ENCODE assay signal across 20 cellular contexts in the genomic region with DNA sequence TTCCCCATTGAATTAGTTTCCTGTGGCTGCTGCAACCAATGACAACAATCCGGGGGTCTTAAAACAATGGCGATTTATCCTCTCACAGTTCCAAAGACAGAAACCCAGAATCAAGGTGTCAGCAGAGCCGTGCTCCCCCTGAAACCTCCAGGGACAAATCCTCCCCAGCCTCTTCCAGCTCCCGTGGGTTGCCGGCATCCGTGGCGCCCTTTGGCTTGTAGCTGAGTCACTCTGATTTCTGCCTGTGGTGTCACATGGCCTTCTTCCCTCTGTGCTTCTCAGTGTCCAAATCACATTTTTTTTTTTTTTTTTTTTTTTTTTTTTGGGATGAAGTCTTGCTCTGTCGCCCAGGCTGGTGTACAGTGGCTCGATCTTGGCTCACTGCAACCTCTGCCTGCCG.
DNase-seq lines count a peak whose midpoint lies in the region; ATAC-seq lines count a peak whose summit lies in the region.
"Had no signal": no experiment of that assay in that cellular context is flagged by ENCODE, and none has a peak within 500 bp of the region (broad histone marks: within the 10 kb centered on the region; RNA-seq: fewer than 3 reads in every experiment).

No MANE protein-coding gene starts in this region.

- ATAC-seq in HG02885 (IDR thresholded peaks at IDR 0.05; ENCODE audit: poor library complexity, unreplicated experiment): no peak
- ATAC-seq: stimulated activated effector memory CD8-positive, alpha-beta T cell treated with anti-CD3 and anti-CD28 coated beads, Interleukin-12 subunit alpha, Interleukin-12 subunit beta, amount 100 ng/mL, for 72 hours had no signal

- no peak overlapping the region for H3K4me3 Mint-ChIP-seq in activated naive CD4-positive, alpha-beta T cell treated with anti-CD3 and anti-CD28 coated beads, Interleukin-2, amount 10 ng/mL, durations not matched to agents 7 days and 5 days
- H3K4me3 Mint-ChIP-seq: activated naive CD8-positive, alpha-beta T cell; brain; CD4-positive, CD25-positive, alpha-beta regulatory T cell; stimulated activated effector memory CD8-positive, alpha-beta T cell treated with anti-CD3 and anti-CD28 coated beads, Interleukin-12 subunit alpha, Interleukin-12 subunit beta, amount 100 ng/mL, for 72 hours had no signal

- CTCF ChIA-PET in activated naive CD4-positive, alpha-beta T cell treated with anti-CD3 and anti-CD28 coated beads, Interleukin-2, amount 10 ng/mL, durations not matched to agents 7 days and 5 days (lab: Charles Lee): no interaction called here

- no peaks in the 10 kb centered on the region for H3K9me3 Mint-ChIP-seq in activated naive CD4-positive, alpha-beta T cell treated with anti-CD3 and anti-CD28 coated beads, Interleukin-2, amount 10 ng/mL, durations not matched to agents 7 days and 5 days
- H3K9me3 Mint-ChIP-seq: stimulated activated effector memory CD8-positive, alpha-beta T cell treated with anti-CD3 and anti-CD28 coated beads, Interleukin-12 subunit alpha, Interleukin-12 subunit beta, amount 100 ng/mL, for 72 hours had no signal

- H3K9ac ChIP-seq in adipocyte (ENCODE audit: low read length): peak overlapping the region; percentile 8

- no peaks in the 10 kb centered on the region for H3K27me3 Mint-ChIP-seq in activated naive CD4-positive, alpha-beta T cell treated with anti-CD3 and anti-CD28 coated beads, Interleukin-2, amount 10 ng/mL, durations not matched to agents 7 days and 5 days
- H3K27me3 Mint-ChIP-seq: activated naive CD8-positive, alpha-beta T cell; brain; CD4-positive, CD25-positive, alpha-beta regulatory T cell had no signal

- H3K36me3 Mint-ChIP-seq in activated naive CD4-positive, alpha-beta T cell treated with anti-CD3 and anti-CD28 coated beads, Interleukin-2, amount 10 ng/mL, durations not matched to agents 7 days and 5 days: no peaks in the 10 kb centered on the region
- H3K36me3 Mint-ChIP-seq: stimulated activated effector memory CD8-positive, alpha-beta T cell treated with anti-CD3 and anti-CD28 coated beads, Interleukin-12 subunit alpha, Interleukin-12 subunit beta, amount 100 ng/mL, for 72 hours had no signal

- H3K4me3 ChIP-seq in adipocyte (ENCODE audit: low read length): no peak overlapping the region
- H3K4me3 ChIP-seq: coronary artery, MG63, SJCRH30 had no signal

- no peaks in the 10 kb centered on the region for H3K36me3 ChIP-seq in adipocyte (ENCODE audit: control insufficient read depth, insufficient read depth, low read length, severe bottlenecking)
- H3K36me3 ChIP-seq: MG63, SJCRH30 had no signal

- DNase-seq in ACHN (peak; percentile 26), H4 (ENCODE audit: low spot score) (peak; percentile 70), adipocyte (ENCODE audit: low read depth) (peak; percentile 35), foreskin melanocyte (peak; percentile 48), HuH-7.5 (ENCODE audit: low spot score) (no peak), activated gamma-delta T cell (lab: John Stamatoyannopoulos, UW) (no peak)
- no peak for DNase-seq in activated naive CD4-positive, alpha-beta T cell treated with anti-CD3 and anti-CD28 coated beads, Interleukin-2, amount 10 ng/mL, durations not matched to agents 7 days and 5 days
- DNase-seq: activated T-cell treated with anti-CD3 and anti-CD28 coated beads, Interleukin-2, amount 50 U/mL, for 48 hours; CD4-positive, CD25-positive, alpha-beta regulatory T cell; MG63; NCI-H1694; NCI-H82; retina; SJCRH30; T-helper 9 cell had no signal

- H3K4me1 ChIP-seq in adipocyte (ENCODE audit: control insufficient read depth, insufficient read depth, low read length): peaks cover 11% of the 10 kb centered on the region
- H3K4me1 ChIP-seq: SJCRH30 had no signal

- in situ Hi-C loops in ACHN (cut with HindIII; ENCODE audit: low pct_ligation_motif_present, low pct_unique_long_range_greater_than_20kb, low sequenced_read_pairs): no loop called here

- no peaks in the 10 kb centered on the region for H3K9me3 ChIP-seq in adipocyte (ENCODE audit: control insufficient read depth, low read length)
- H3K9me3 ChIP-seq: MG63, SJCRH30 had no signal

- no peak overlapping the region for H3K27ac Mint-ChIP-seq in activated naive CD4-positive, alpha-beta T cell treated with anti-CD3 and anti-CD28 coated beads, Interleukin-2, amount 10 ng/mL, durations not matched to agents 7 days and 5 days
- H3K27ac Mint-ChIP-seq: activated naive CD8-positive, alpha-beta T cell; brain; CD4-positive, CD25-positive, alpha-beta regulatory T cell; stimulated activated effector memory CD8-positive, alpha-beta T cell treated with anti-CD3 and anti-CD28 coated beads, Interleukin-12 subunit alpha, Interleukin-12 subunit beta, amount 100 ng/mL, for 72 hours had no signal

- no peaks in the 10 kb centered on the region for H3K27me3 ChIP-seq in adipocyte (replicated peaks; ENCODE audit: control insufficient read depth, insufficient read depth, low read length)
- H3K27me3 ChIP-seq: MG63, SJCRH30 had no signal

- H3K4me1 Mint-ChIP-seq in activated naive CD4-positive, alpha-beta T cell treated with anti-CD3 and anti-CD28 coated beads, Interleukin-2, amount 10 ng/mL, durations not matched to agents 7 days and 5 days: no peaks in the 10 kb centered on the region
- H3K4me1 Mint-ChIP-seq: stimulated activated effector memory CD8-positive, alpha-beta T cell treated with anti-CD3 and anti-CD28 coated beads, Interleukin-12 subunit alpha, Interleukin-12 subunit beta, amount 100 ng/mL, for 72 hours had no signal

Comparison
In these comparisons a context has a peak if more than half of its experiments do, and no peak if none do; other contexts are left out.
1. DNase-seq: peak in ACHN (single experiment), H4 (single experiment), adipocyte (single experiment) and foreskin melanocyte (single experiment); none in activated naive CD4-positive, alpha-beta T cell treated with anti-CD3 and anti-CD28 coated beads, Interleukin-2, amount 10 ng/mL, durations not matched to agents 7 days and 5 days (single experiment), HuH-7.5 (single experiment) and activated gamma-delta T cell (single experiment).